Comparison of ENCODE assay signal across 1 cellular context in the genomic region with DNA sequence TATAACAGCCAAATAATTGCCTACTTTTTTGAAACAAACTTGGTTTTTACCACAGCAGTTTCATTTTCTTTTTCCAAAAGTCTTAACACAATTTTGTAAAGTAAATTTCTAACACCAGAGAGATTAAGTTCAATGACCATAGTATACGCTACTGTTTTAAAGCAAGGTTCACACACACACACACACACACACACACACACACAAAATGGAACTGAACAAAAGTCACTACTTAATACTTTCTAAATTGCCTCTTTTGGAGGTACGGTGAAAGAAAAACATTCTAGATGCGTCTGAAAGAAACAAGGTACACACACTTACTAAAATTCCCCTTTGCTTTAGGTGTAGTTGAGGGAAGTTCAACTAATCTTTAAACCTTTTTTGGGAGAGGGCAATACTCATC.
TF ChIP-seq lines count a peak whose summit lies in the region.

No MANE protein-coding gene starts in this region.

TF ChIP-seq in GM12878, 131 proteins besides CTCF, POLR2A, EP300 and RAD21:
- no peak for TF ChIP-seq ZSCAN29 (IDR thresholded peaks at IDR 0.05)
